14 cellular contexts compared by ENCODE assay signal in the genomic region with DNA sequence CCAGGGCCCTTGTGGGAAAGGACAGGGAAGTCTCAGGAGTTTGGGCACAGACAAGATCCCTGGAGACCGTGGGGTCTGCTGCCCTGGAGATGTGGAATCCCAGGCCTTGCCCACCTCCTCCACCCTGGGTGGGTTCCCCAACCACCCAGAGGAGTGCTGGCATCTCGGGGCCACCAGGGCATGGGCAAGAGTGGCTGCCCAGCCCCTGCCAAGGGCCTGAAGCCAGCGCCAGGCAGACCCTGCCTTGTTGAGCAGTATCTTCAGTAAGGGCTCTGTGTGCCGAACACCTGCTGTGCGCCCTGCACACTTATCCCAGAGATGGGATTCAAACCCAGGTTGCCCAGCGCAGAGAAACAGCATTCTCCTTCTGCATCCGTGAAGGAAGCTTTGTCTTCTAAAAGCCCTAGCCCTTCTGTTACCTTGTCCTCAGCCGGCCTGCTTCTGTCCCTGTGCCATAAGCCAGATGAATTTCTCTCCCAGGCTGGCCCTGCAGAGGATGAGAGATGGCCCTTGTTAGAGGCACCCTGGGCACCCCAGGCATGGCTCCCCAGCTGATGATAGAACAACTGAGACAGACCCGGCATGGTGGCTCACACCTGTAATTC. TPM values are rescaled to one million over a fixed set of nuclear protein-coding genes. Genes with fewer than 3 reads are reported as not detected.
DNase-seq lines count a peak whose midpoint lies in the region; ATAC-seq and TF ChIP-seq lines count a peak whose summit lies in the region.
"Had no signal": no experiment of that assay in that cellular context is flagged by ENCODE, and none has a peak within 500 bp of the region (broad histone marks: within the 10 kb centered on the region; RNA-seq: fewer than 3 reads in every experiment).

No MANE protein-coding gene starts in this region.

- H3K79me1 ChIP-seq in mesenchymal stem cell (replicated peaks; ENCODE audit: low read length, poor library complexity, severe bottlenecking) = no peaks in the 10 kb centered on the region

- peak overlapping the region; percentile 72 for H2AFZ ChIP-seq in mesenchymal stem cell (ENCODE audit: low read depth, low read length)

- H3K4me1 Mint-ChIP-seq in activated naive CD4-positive, alpha-beta T cell treated with anti-CD3 and anti-CD28 coated beads, Interleukin-2, amount 50 U/mL, for 24 hours = peaks cover 51% of the 10 kb centered on the region

- TF ChIP-seq CTCF in GM20000 (IDR thresholded peaks at IDR 0.05; ENCODE audit: extremely low read depth, missing control alignments) = no peak

- H3K23ac ChIP-seq in mesenchymal stem cell (ENCODE audit: low read length in 2 of 2) = peak overlapping the region in 1 of 2 experiments; percentile 93

- H3K27me3 Mint-ChIP-seq in activated naive CD4-positive, alpha-beta T cell treated with anti-CD3 and anti-CD28 coated beads, Interleukin-2, amount 50 U/mL, for 24 hours = no peaks in the 10 kb centered on the region
- H3K27me3 Mint-ChIP-seq: activated CD8-positive, alpha-beta T cell treated with anti-CD3 and anti-CD28 coated beads for 36 hours had no signal

- peak overlapping the region; percentile 99 to 100 for H2BK12ac ChIP-seq in mesenchymal stem cell (ENCODE audit: low read length in 2 of 2)

- H3K4me1 ChIP-seq in mesenchymal stem cell (ENCODE audit: control insufficient read depth, insufficient read depth, low read depth, low read length) = peaks cover 44% of the 10 kb centered on the region
- H3K4me1 ChIP-seq in thymus (ENCODE audit: control insufficient read depth, insufficient read depth, low read length) = peaks cover 47% of the 10 kb centered on the region

- H3K9ac ChIP-seq in mesenchymal stem cell (ENCODE audit: low read length) = no peak overlapping the region

- peak overlapping the region; percentile 99 for H4K8ac ChIP-seq in mesenchymal stem cell (ENCODE audit: low read length)

- H3K27me3 ChIP-seq in mesenchymal stem cell (ENCODE audit: control insufficient read depth in 1 of 2, insufficient read depth in 1 of 2, low read length in 2 of 2) (peaks cover 7 to 30% of the 10 kb centered on the region in 2 experiments), thymus (ENCODE audit: control insufficient read depth, insufficient read depth) (no peaks in the 10 kb centered on the region)

- H2BK120ac ChIP-seq in mesenchymal stem cell (ENCODE audit: low read depth, low read length) = peak overlapping the region; percentile 98

- H3K36me3 ChIP-seq in mesenchymal stem cell (ENCODE audit: control insufficient read depth in 1 of 2, insufficient read depth in 2 of 2, low read depth in 1 of 2, low read length in 2 of 2) = no peaks in the 10 kb centered on the region
- H3K36me3 ChIP-seq in thymus (ENCODE audit: control insufficient read depth, insufficient read depth) = no peaks in the 10 kb centered on the region

- no peak overlapping the region for H2BK5ac ChIP-seq in mesenchymal stem cell (ENCODE audit: low read depth, low read length, poor library complexity, severe bottlenecking)

- peak overlapping the region; percentile 33 for H2AK5ac ChIP-seq in mesenchymal stem cell (ENCODE audit: low read length, severe bottlenecking)

- H3K9me3 ChIP-seq in mesenchymal stem cell (ENCODE audit: control insufficient read depth, low read length) (no peaks in the 10 kb centered on the region), thymus (ENCODE audit: control insufficient read depth) (no peaks in the 10 kb centered on the region)

- ATAC-seq in activated naive CD4-positive, alpha-beta T cell treated with anti-CD3 and anti-CD28 coated beads, Interleukin-2, amount 50 U/mL, for 72 hours = no peak
- ATAC-seq in GM18870 (IDR thresholded peaks at IDR 0.05; ENCODE audit: unreplicated experiment) = no peak

- peak overlapping the region; percentile 83 for H3K27ac Mint-ChIP-seq in activated naive CD4-positive, alpha-beta T cell treated with anti-CD3 and anti-CD28 coated beads, Interleukin-2, amount 50 U/mL, for 24 hours
- H3K27ac Mint-ChIP-seq in activated naive CD4-positive, alpha-beta T cell treated with anti-CD3 and anti-CD28 coated beads, Interleukin-2, amount 50 U/mL, for 72 hours = peak overlapping the region; percentile 69 to 88

- no peak overlapping the region for H3K4me2 ChIP-seq in mesenchymal stem cell (ENCODE audit: low read length, poor library complexity, severe bottlenecking)

- no peaks in the 10 kb centered on the region for H3K36me3 Mint-ChIP-seq in activated naive CD4-positive, alpha-beta T cell treated with anti-CD3 and anti-CD28 coated beads, Interleukin-2, amount 50 U/mL, for 24 hours
- no peaks in the 10 kb centered on the region for H3K36me3 Mint-ChIP-seq in activated naive CD4-positive, alpha-beta T cell treated with anti-CD3 and anti-CD28 coated beads, Interleukin-2, amount 50 U/mL, for 72 hours

- WGBS in mesenchymal stem cell = 95% methylated on average over 8 of the region's 9 CpGs
- 98% methylated on average over 9 of the region's 9 CpGs for WGBS in thymus

- H3K4me3 ChIP-seq in mesenchymal stem cell (ENCODE audit: insufficient read depth in 1 of 2, low read depth in 1 of 2, low read length in 2 of 2) (no peak overlapping the region), thymus (ENCODE audit: low read length) (no peak overlapping the region)

- H4K91ac ChIP-seq in mesenchymal stem cell (ENCODE audit: low read length) = peak overlapping the region; percentile 99

- H2BK15ac ChIP-seq in mesenchymal stem cell (ENCODE audit: low read depth, poor library complexity, severe bottlenecking) = peak overlapping the region; percentile 73

- H3K4ac ChIP-seq in mesenchymal stem cell (ENCODE audit: low read depth in 1 of 2, low read length in 2 of 2) = peak overlapping the region; percentile 96 to 99

- peak overlapping the region; percentile 78 to 92 for H3K14ac ChIP-seq in mesenchymal stem cell (ENCODE audit: low read length in 2 of 2)

- peak overlapping the region; percentile 95 to 98 for H3K18ac ChIP-seq in mesenchymal stem cell (ENCODE audit: low read depth in 1 of 2, low read length in 2 of 2)

- H3K27ac ChIP-seq in mesenchymal stem cell (ENCODE audit: low read length, poor library complexity, severe bottlenecking) (no peak overlapping the region), thymus (ENCODE audit: low read depth) (peak overlapping the region; percentile 84)

- DNase-seq in activated naive CD4-positive, alpha-beta T cell (lab: John Stamatoyannopoulos, UW) = no peak
- no peak for DNase-seq in activated naive CD4-positive, alpha-beta T cell treated with anti-CD3 and anti-CD28 coated beads, Interleukin-2, amount 50 U/mL, for 72 hours (ENCODE audit: low spot score in 2 of 2)
- no peak for DNase-seq in mesenchymal stem cell
- DNase-seq in GM20000 (ENCODE audit: low spot score) = no peak
- DNase-seq in occipital lobe (lab: John Stamatoyannopoulos, UW) = no peak
- DNase-seq: NCI-H1105, NCI-H345 had no signal

- H3K4me3 Mint-ChIP-seq in activated naive CD4-positive, alpha-beta T cell treated with anti-CD3 and anti-CD28 coated beads, Interleukin-2, amount 50 U/mL, for 24 hours = no peak overlapping the region
- H3K4me3 Mint-ChIP-seq: activated CD8-positive, alpha-beta T cell treated with anti-CD3 and anti-CD28 coated beads for 36 hours had no signal

- no peaks in the 10 kb centered on the region for H3K9me3 Mint-ChIP-seq in activated naive CD4-positive, alpha-beta T cell treated with anti-CD3 and anti-CD28 coated beads, Interleukin-2, amount 50 U/mL, for 24 hours
- H3K9me3 Mint-ChIP-seq in activated naive CD4-positive, alpha-beta T cell treated with anti-CD3 and anti-CD28 coated beads, Interleukin-2, amount 50 U/mL, for 72 hours = no peaks in the 10 kb centered on the region
- H3K9me3 Mint-ChIP-seq: activated CD8-positive, alpha-beta T cell treated with anti-CD3 and anti-CD28 coated beads for 36 hours had no signal

RNA-seq across cellular contexts. Expression of gene TMEM235, which starts 32.4 kb away (rescaled TPM):
- not detected for total RNA-seq in activated naive CD4-positive, alpha-beta T cell treated with anti-CD3 and anti-CD28 coated beads, Interleukin-2, amount 50 U/mL, for 72 hours
- polyA plus RNA-seq in mesenchymal stem cell (2013, experiment 1 of 2) = not detected
- polyA plus RNA-seq in mesenchymal stem cell (2013, experiment 2 of 2) = not detected
- polyA plus RNA-seq in thymus = 0.50 TPM
- total RNA-seq in occipital lobe = not detected
- total RNA-seq: activated CD8-positive, alpha-beta T cell treated with anti-CD3 and anti-CD28 coated beads for 36 hours; omental fat pad; T-helper 2 cell treated with Interferon-gamma antibody and Interleukin-4, amounts not matched to agents 100 ng/mL and 5 ng/mL, for 36 hours; urinary bladder had no signal
- polyA plus RNA-seq: urinary bladder had no signal

RNA-seq across cellular contexts. Expression of gene BIRC5, which starts 49.8 kb away (rescaled TPM):
- total RNA-seq in activated naive CD4-positive, alpha-beta T cell treated with anti-CD3 and anti-CD28 coated beads, Interleukin-2, amount 50 U/mL, for 72 hours = 100 to 1,000 TPM in 1 of 2 donors, 10 to 100 TPM in 1; 87.4 to 106 TPM
- 8.4 TPM for polyA plus RNA-seq in mesenchymal stem cell (2013, experiment 1 of 2)
- polyA plus RNA-seq in mesenchymal stem cell (2013, experiment 2 of 2) = 6.9 TPM
- polyA plus RNA-seq in thymus = 6.8 TPM
- 7.3 TPM for total RNA-seq in occipital lobe

Comparison
In these comparisons a context has a peak if more than half of its experiments do, and no peak if none do; other contexts are left out.
1. RNA of gene BIRC5, which starts 49.8 kb away (total RNA-seq): 87.4 to 106 TPM in activated naive CD4-positive, alpha-beta T cell treated with anti-CD3 and anti-CD28 coated beads, Interleukin-2, amount 50 U/mL, for 72 hours; 7.3 TPM in occipital lobe (single experiment); every median in the first group is over 10 times any median in the second.